15 cellular contexts compared by ENCODE assay signal in genomic region chr14:60642270-60642789, GRCh38. TPM values are rescaled to one million over a fixed set of nuclear protein-coding genes. Genes with fewer than 3 reads are reported as not detected.
A peak's percentile ranks its signal among the peaks of the same experiment; 100 is the strongest.
DNase-seq lines count a peak whose midpoint lies in the region; ATAC-seq, FAIRE-seq and TF ChIP-seq lines count a peak whose summit lies in the region.
"Had no signal": no experiment of that assay in that cellular context is flagged by ENCODE, and none has a peak within 500 bp of the region (broad histone marks: within the 10 kb centered on the region; RNA-seq: fewer than 3 reads in every experiment).

No MANE protein-coding gene starts in this region.

- peak; percentile 17 for ATAC-seq in activated naive CD8-positive, alpha-beta T cell treated with anti-CD3 and anti-CD28 coated beads, Interleukin-2, amount 50 U/mL, for 24 hours

- no peak overlapping the region for H3K4me3 Mint-ChIP-seq in activated naive CD8-positive, alpha-beta T cell treated with anti-CD3 and anti-CD28 coated beads, Interleukin-2, amount 50 U/mL, for 24 hours
- H3K4me3 Mint-ChIP-seq in Calu3 (ENCODE audit: low read depth, unreplicated experiment): no peak overlapping the region
- H3K4me3 Mint-ChIP-seq: dendritic cell treated with granulocyte-macrophage colony-stimulating factor and Interleukin-4, amounts not matched to agents 40 ng/mL and 50 ng/mL, for 4 days had no signal

- TF ChIP-seq CTCF in Calu3 (IDR thresholded peaks at IDR 0.05; ENCODE audit: unreplicated experiment): no peak

- intact Hi-C loops in Calu3 (cut with micrococcal nuclease; ENCODE audit: unreplicated experiment): no loop called here

- H3K27ac Mint-ChIP-seq in activated naive CD8-positive, alpha-beta T cell treated with anti-CD3 and anti-CD28 coated beads, Interleukin-2, amount 50 U/mL, for 24 hours: no peak overlapping the region
- no peak overlapping the region for H3K27ac Mint-ChIP-seq in Calu3 (ENCODE audit: unreplicated experiment)
- H3K27ac Mint-ChIP-seq: CD4-positive, alpha-beta memory T cell; dendritic cell treated with granulocyte-macrophage colony-stimulating factor and Interleukin-4, amounts not matched to agents 40 ng/mL and 50 ng/mL, for 4 days had no signal

- CTCF ChIA-PET in Calu3 (lab: Charles Lee): no interaction called here

- no TSS peak for BruUV-seq in Calu3 (replicated peaks; lab: Mats Ljungman, UMichigan)

- no peaks in the 10 kb centered on the region for H3K9me3 Mint-ChIP-seq in activated naive CD8-positive, alpha-beta T cell treated with anti-CD3 and anti-CD28 coated beads, Interleukin-2, amount 50 U/mL, for 24 hours
- no peaks in the 10 kb centered on the region for H3K9me3 Mint-ChIP-seq in Calu3 (ENCODE audit: low read depth, unreplicated experiment)
- H3K9me3 Mint-ChIP-seq: dendritic cell treated with granulocyte-macrophage colony-stimulating factor and Interleukin-4, amounts not matched to agents 40 ng/mL and 50 ng/mL, for 4 days had no signal

- peaks cover 27% of the 10 kb centered on the region for H3K4me1 Mint-ChIP-seq in activated naive CD8-positive, alpha-beta T cell treated with anti-CD3 and anti-CD28 coated beads, Interleukin-2, amount 50 U/mL, for 24 hours
- peaks cover 6% of the 10 kb centered on the region for H3K4me1 Mint-ChIP-seq in Calu3 (ENCODE audit: low read depth, unreplicated experiment)

- no peak for DNase-seq in HTR-8/SVneo (ENCODE audit: insufficient read length, low spot score)
- DNase-seq in activated naive CD8-positive, alpha-beta T cell treated with anti-CD3 and anti-CD28 coated beads, Interleukin-2, amount 50 U/mL, for 24 hours: no peak
- DNase-seq in iPS-NIHi7 (ENCODE audit: extremely low spot score): peak; percentile 38
- peak; percentile 83 for DNase-seq in retina
- DNase-seq in Calu3: no peak
- no peak for DNase-seq in T1000 (lab: John Stamatoyannopoulos, UW)
- no peak for DNase-seq in EL
- DNase-seq: activated effector memory CD4-positive, alpha-beta T cell treated with Interleukin-2 at 50 U/mL for 16 hours; CD4-positive, alpha-beta memory T cell; heart left ventricle; NCI-H1105; SHP77; spleen had no signal

- H3K27me3 Mint-ChIP-seq in activated naive CD8-positive, alpha-beta T cell treated with anti-CD3 and anti-CD28 coated beads, Interleukin-2, amount 50 U/mL, for 24 hours: peaks cover 90% of the 10 kb centered on the region
- no peaks in the 10 kb centered on the region for H3K27me3 Mint-ChIP-seq in Calu3 (ENCODE audit: unreplicated experiment)

- no peaks in the 10 kb centered on the region for H3K36me3 Mint-ChIP-seq in activated naive CD8-positive, alpha-beta T cell treated with anti-CD3 and anti-CD28 coated beads, Interleukin-2, amount 50 U/mL, for 24 hours (ENCODE audit: low read depth)
- peaks cover 3% of the 10 kb centered on the region for H3K36me3 Mint-ChIP-seq in Calu3 (ENCODE audit: insufficient read depth, unreplicated experiment)
- H3K36me3 Mint-ChIP-seq: CD4-positive, alpha-beta memory T cell had no signal

- FAIRE-seq in HTR-8/SVneo (lab: Jason Lieb, UNC): peak; percentile 86

RNA-seq across cellular contexts. Expression of gene SIX1, which starts 6.9 kb away (rescaled TPM):
- total RNA-seq in Calu3 (2022): 4.6 and 6.7 TPM in 2 replicates
- total RNA-seq: CD4-positive, alpha-beta memory T cell; mononuclear cell; spleen had no signal

Comparison
In these comparisons a context has a peak if more than half of its experiments do, and no peak if none do; other contexts are left out.
1. DNase-seq: peak in iPS-NIHi7 (single experiment) and retina (single experiment); none in HTR-8/SVneo (single experiment), activated naive CD8-positive, alpha-beta T cell treated with anti-CD3 and anti-CD28 coated beads, Interleukin-2, amount 50 U/mL, for 24 hours (single experiment), Calu3 (single experiment), T1000 (single experiment) and EL (single experiment).